In the genomic region with DNA sequence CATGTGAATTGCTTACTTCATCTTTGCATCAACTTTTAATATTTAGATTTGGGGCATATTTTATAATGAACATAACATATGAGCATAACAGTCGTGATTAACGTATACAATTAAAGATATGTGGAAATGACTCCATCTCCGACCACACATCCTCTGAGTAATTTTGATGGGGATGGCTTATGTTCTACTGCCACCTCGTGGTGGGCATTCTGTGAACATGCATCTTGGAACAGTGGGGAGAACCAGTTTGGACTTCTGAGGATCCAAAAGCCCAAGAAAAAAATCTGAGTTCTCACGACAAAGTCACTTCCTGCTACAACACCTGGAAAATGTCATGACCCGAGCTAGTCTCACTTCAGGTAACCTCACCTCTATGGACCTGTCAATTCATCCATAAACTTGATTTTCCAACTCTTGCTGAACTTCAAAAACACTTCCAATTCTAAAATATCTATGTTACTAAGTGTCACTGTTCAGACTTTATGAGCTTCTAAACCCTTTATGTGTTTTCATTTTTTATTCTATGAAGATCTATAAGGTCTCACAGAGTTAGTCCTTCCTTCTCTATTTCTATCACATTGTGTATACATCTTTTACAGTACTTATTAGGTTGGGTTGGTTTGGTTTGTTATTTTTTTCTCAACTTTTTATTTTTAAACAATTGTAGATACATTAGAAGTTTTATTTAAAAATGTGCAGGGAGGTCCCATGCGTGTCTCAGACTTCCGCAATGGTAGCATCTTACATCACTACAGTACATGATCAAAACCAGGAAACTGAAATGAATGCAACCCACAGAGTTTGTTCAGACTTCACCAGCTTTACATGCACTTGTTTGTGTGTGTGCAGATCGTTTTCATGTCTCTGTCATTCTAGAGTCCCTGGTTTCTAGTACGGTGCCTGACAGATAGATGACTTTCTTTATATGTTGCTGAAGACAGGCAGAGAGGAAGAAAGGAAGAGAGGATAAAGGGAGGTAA, we compare ENCODE assay signal across 8 cellular contexts.
DNase-seq lines count a peak whose midpoint lies in the region; ATAC-seq lines count a peak whose summit lies in the region.

No MANE protein-coding gene starts in this region.

- no peak overlapping the region for H3K4me3 Mint-ChIP-seq in memory B cell

- in situ Hi-C loops in ACHN (cut with HindIII; ENCODE audit: low pct_ligation_motif_present, low pct_unique_long_range_greater_than_20kb, low sequenced_read_pairs) = no loop called here

- no peaks in the 10 kb centered on the region for H3K9me3 Mint-ChIP-seq in memory B cell

- no peaks in the 10 kb centered on the region for H3K4me1 Mint-ChIP-seq in memory B cell

- peak; percentile 61 for ATAC-seq in GM18520 (IDR thresholded peaks at IDR 0.05; ENCODE audit: unreplicated experiment)
- ATAC-seq in HG03442 (IDR thresholded peaks at IDR 0.05; ENCODE audit: unreplicated experiment) = peak; percentile 53
- peak; percentile 86 for ATAC-seq in memory B cell (ENCODE audit: low read depth)

- DNase-seq in ACHN = peak; percentile 74
- peak; percentile 86 for DNase-seq in NCI-H69 (lab: John Stamatoyannopoulos, UW)
- peak; percentile 50 to 53 for DNase-seq in activated CD4-positive, alpha-beta T cell treated with anti-CD3 and anti-CD28 coated beads, Interleukin-2, amount 50 U/mL, for 4 hours
- peak; percentile 82 for DNase-seq in ecto neural progenitor cell (ENCODE audit: low spot score)
- DNase-seq in memory B cell (ENCODE audit: low spot score in 2 of 2) = peak; percentile 74 to 75
- DNase-seq in stimulated activated CD8-positive, alpha-beta memory T cell treated with anti-CD3 and anti-CD28 coated beads, Interleukin-2, amount 100 ng/mL, for 48 hours (ENCODE audit: low read depth in 2 of 2) = peak; percentile 36 to 64

- no peaks in the 10 kb centered on the region for H3K36me3 Mint-ChIP-seq in memory B cell

- no peak overlapping the region for H3K27ac Mint-ChIP-seq in memory B cell

- H3K27me3 Mint-ChIP-seq in memory B cell = peaks cover 3% of the 10 kb centered on the region

Comparison
In these comparisons a context has a peak if more than half of its experiments do, and no peak if none do; other contexts are left out.
1. Peak in every context shown above with its lines: DNase-seq and ATAC-seq.